ENCODE assay signal across 8 cellular contexts in the genomic region with DNA sequence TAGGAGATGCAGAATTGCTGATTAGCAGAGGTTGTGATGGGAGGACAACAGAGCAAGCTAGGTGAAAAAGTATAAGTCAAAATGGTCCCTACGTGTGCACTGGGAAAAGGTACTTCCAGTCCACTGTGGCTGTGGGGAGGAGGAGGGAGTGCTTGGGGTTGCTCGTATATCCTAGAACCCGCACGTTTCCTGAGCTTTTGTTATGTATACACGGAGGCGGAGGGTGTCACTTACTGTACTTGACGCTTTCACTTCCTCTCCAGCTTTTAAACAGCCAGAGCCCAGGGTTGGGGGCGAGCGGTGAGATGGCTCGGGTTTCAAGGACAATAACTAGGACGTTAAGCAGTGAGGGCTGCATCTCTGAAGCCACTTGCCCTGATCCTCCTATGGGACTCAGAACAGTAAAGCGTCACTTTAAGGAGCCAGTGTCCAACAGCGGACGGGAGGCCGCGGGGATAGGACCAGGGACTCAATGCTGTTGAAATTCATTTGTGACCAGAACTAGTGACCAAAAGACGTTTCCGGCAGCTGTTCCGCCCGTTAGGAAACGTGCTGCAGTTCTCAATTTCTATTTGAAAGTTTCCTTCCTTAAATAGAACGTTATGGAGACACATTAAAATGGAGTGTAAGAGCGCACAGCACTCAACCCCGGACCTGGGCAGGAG. TPM values are rescaled to one million over a fixed set of nuclear protein-coding genes. Genes with fewer than 3 reads are reported as not detected.
A peak's percentile ranks its signal among the peaks of the same experiment; 100 is the strongest.
DNase-seq lines count a peak whose midpoint lies in the region; ATAC-seq and TF ChIP-seq lines count a peak whose summit lies in the region.

No MANE protein-coding gene starts in this region.

- H3K27me3 ChIP-seq in tibial nerve: no peaks in the 10 kb centered on the region

- H3K27me3 Mint-ChIP-seq in T-helper 17 cell (peaks cover 6% of the 10 kb centered on the region), endothelial cell (ENCODE audit: unreplicated experiment) (peaks cover 1% of the 10 kb centered on the region)

- H3K9me3 ChIP-seq in T-helper 17 cell (ENCODE audit: control insufficient read depth, low read length, poor library complexity, severe bottlenecking) (no peaks in the 10 kb centered on the region), tibial nerve (no peaks in the 10 kb centered on the region)

- no peak overlapping the region for H3K27ac Mint-ChIP-seq in T-helper 17 cell
- no peak overlapping the region for H3K27ac Mint-ChIP-seq in endothelial cell (ENCODE audit: unreplicated experiment)

- H3K4me3 ChIP-seq in tibial nerve: peak overlapping the region; percentile 52 to 73 (median 63)

- ATAC-seq in HG02840 (IDR thresholded peaks at IDR 0.05; ENCODE audit: low FRiP score, unreplicated experiment): peak; percentile 63
- ATAC-seq in T-helper 17 cell: peak; percentile 52

- peak; percentile 13 for DNase-seq in NK-92 treated with Interleukin-12 subunit alpha and Interleukin-12 subunit beta, amount 100 ng/mL, for 24 hours (lab: John Stamatoyannopoulos, UW)
- DNase-seq in NK-92 (lab: John Stamatoyannopoulos, UW; ENCODE audit: unreplicated experiment) (no peak), NCI-H1436 treated with DMSO at 0.1 percent for 48 hours (lab: John Stamatoyannopoulos, UW) (peak; percentile 56), T-helper 17 cell (no peak), endothelial cell (ENCODE audit: low spot score) (peak; percentile 61), medulla oblongata (ENCODE audit: extremely low spot score) (peak; percentile 64), tibial nerve (ENCODE audit: low spot score in 2 of 2) (peak in 1 of 2 donors; percentile 51)

- no peak for TF ChIP-seq EP300 in tibial nerve (IDR thresholded peaks at IDR 0.05)

- TF ChIP-seq CTCF in endothelial cell (IDR thresholded peaks at IDR 0.05; ENCODE audit: unreplicated experiment) (no peak), tibial nerve (IDR thresholded peaks at IDR 0.05) (no peak)

- H3K27ac ChIP-seq in tibial nerve: peak overlapping the region; percentile 70 to 96 (median 88)

- no peaks in the 10 kb centered on the region for H3K36me3 ChIP-seq in tibial nerve

- H3K9me3 Mint-ChIP-seq in endothelial cell (ENCODE audit: unreplicated experiment): no peaks in the 10 kb centered on the region

- no peaks in the 10 kb centered on the region for H3K4me1 Mint-ChIP-seq in T-helper 17 cell
- peaks cover 8% of the 10 kb centered on the region for H3K4me1 Mint-ChIP-seq in endothelial cell (ENCODE audit: unreplicated experiment)

- no peak for TF ChIP-seq POLR2A in tibial nerve (IDR thresholded peaks at IDR 0.05)

- no peak overlapping the region for H3K4me3 Mint-ChIP-seq in T-helper 17 cell
- H3K4me3 Mint-ChIP-seq in endothelial cell (ENCODE audit: unreplicated experiment): no peak overlapping the region

- no peaks in the 10 kb centered on the region for H3K36me3 Mint-ChIP-seq in T-helper 17 cell (ENCODE audit: low read depth)
- no peaks in the 10 kb centered on the region for H3K36me3 Mint-ChIP-seq in endothelial cell (ENCODE audit: low read depth, unreplicated experiment)

- H3K4me1 ChIP-seq in tibial nerve: peaks cover 0 to 19% (median 3%) of the 10 kb centered on the region in 4 donors

- WGBS in tibial nerve, 2 donors: 1 to 2% methylated on average over 22 to 24 of the region's 24 CpGs

RNA-seq across cellular contexts. Expression of a gene that starts 1.0 kb away (rescaled TPM):
- total RNA-seq in T-helper 17 cell: under 1 TPM in 1 of 2 donors, not detected in 1; 0.55 TPM
- 18.2 TPM for total RNA-seq in endothelial cell (ENCODE audit: unreplicated experiment)
- 10 to 100 TPM in 3 of 4 donors, 1 to 10 TPM in 1; 8.4 to 13.3 (median 10.5) TPM for total RNA-seq in tibial nerve

Comparison
In these comparisons a context has a peak if more than half of its experiments do, and no peak if none do; other contexts are left out.
1. DNase-seq: peak in NK-92 treated with Interleukin-12 subunit alpha and Interleukin-12 subunit beta, amount 100 ng/mL, for 24 hours (single experiment), NCI-H1436 treated with DMSO at 0.1 percent for 48 hours (single experiment), endothelial cell (single experiment) and medulla oblongata (single experiment); none in NK-92 (single experiment) and T-helper 17 cell (0 of 3).
2. RNA of a gene that starts 1.0 kb away (total RNA-seq): 18.2 TPM in endothelial cell (single experiment) and 8.4 to 13.3 TPM in tibial nerve; 0.55 TPM in T-helper 17 cell; every median in the first group is over 4 times any median in the second.